Comparison of ENCODE assay signal across 8 cellular contexts in genomic region chr10:63133056-63133786, GRCh38. TPM values are rescaled to one million over a fixed set of nuclear protein-coding genes. Genes with fewer than 3 reads are reported as not detected.
DNase-seq lines count a peak whose midpoint lies in the region; ATAC-seq lines count a peak whose summit lies in the region.

NRBF2 (plus strand) TSS chr10:63133328; CDS start chr10:63133471, 143 bp downstream.

- peak; percentile 90 for DNase-seq in D341Med (ENCODE audit: low spot score)
- DNase-seq in NT2/D1 (ENCODE audit: low read depth, low spot score) = peak; percentile 94
- peak; percentile 93 for DNase-seq in activated CD8-positive, alpha-beta memory T cell treated with anti-CD3 and anti-CD28 coated beads, Interleukin-2, amount 50 U/mL, for 1 hour (ENCODE audit: extremely low read depth)
- DNase-seq in stimulated activated CD8-positive, alpha-beta memory T cell treated with anti-CD3 and anti-CD28 coated beads, Interleukin-15, amount 100 ng/mL, for 4 hours (ENCODE audit: low read depth in 2 of 2) = peak; percentile 92 to 94

- ATAC-seq in GM21390 (IDR thresholded peaks at IDR 0.05; ENCODE audit: unreplicated experiment) = peak; percentile 96

- H3K27ac ChIP-seq in HUES48 (ENCODE audit: low read depth, low read length) = peak within 1 kb of the TSS; percentile 93
- H3K27ac ChIP-seq in mesodermal cell (ENCODE audit: low read depth, low read length, severe bottlenecking) = peak within 1 kb of the TSS; percentile 87

- peaks cover 5% of the 10 kb centered on the region for H3K9me3 ChIP-seq in HUES48 (ENCODE audit: control insufficient read depth, insufficient read depth, low read length)
- peaks cover 9% of the 10 kb centered on the region for H3K9me3 ChIP-seq in NT2/D1 (ENCODE audit: insufficient read depth, low read length)
- peaks cover 13% of the 10 kb centered on the region for H3K9me3 ChIP-seq in mesodermal cell (ENCODE audit: control insufficient read depth, low read length)

- no peaks in the 10 kb centered on the region for H3K27me3 ChIP-seq in HUES48 (ENCODE audit: control insufficient read depth, insufficient read depth, low read length)
- H3K27me3 ChIP-seq in NT2/D1 (ENCODE audit: insufficient read depth, insufficient read length) = no peaks in the 10 kb centered on the region

- H3K4me1 ChIP-seq in HUES48 (ENCODE audit: control insufficient read depth, insufficient read depth, low read length) (peaks cover 13% of the 10 kb centered on the region), NT2/D1 (ENCODE audit: insufficient read depth, insufficient read length) (no peaks in the 10 kb centered on the region), mesodermal cell (ENCODE audit: control insufficient read depth, insufficient read depth, low read length, poor library complexity, severe bottlenecking) (peaks cover 7% of the 10 kb centered on the region)

- no peaks in the 10 kb centered on the region for H3K36me3 ChIP-seq in HUES48 (ENCODE audit: control insufficient read depth, insufficient read depth, low read length)
- H3K36me3 ChIP-seq in NT2/D1 (ENCODE audit: insufficient read depth, insufficient read length, low read length) = peaks cover 9% of the 10 kb centered on the region
- no peaks in the 10 kb centered on the region for H3K36me3 ChIP-seq in mesodermal cell (ENCODE audit: control insufficient read depth, insufficient read depth, low read length)

- H3K4me3 ChIP-seq in HUES48 (ENCODE audit: low read depth, low read length) (peak within 1 kb of the TSS; percentile 90), NT2/D1 (ENCODE audit: insufficient read length, low read depth) (peak within 1 kb of the TSS; percentile 78), mesodermal cell (ENCODE audit: extremely low read depth, insufficient read depth, low read length, poor library complexity, severe bottlenecking) (peak within 1 kb of the TSS; percentile 92)

- WGBS in mesodermal cell (ENCODE audit: insufficient coverage in 2 of 2), 2 experiments = 2 to 3% methylated on average over 42 to 44 of the region's 53 CpGs

- H3K9ac ChIP-seq in HUES48 (ENCODE audit: low read depth, low read length) = peak within 1 kb of the TSS; percentile 86
- peak within 1 kb of the TSS; percentile 81 for H3K9ac ChIP-seq in NT2/D1 (ENCODE audit: insufficient read length, low read depth)

- in situ Hi-C loops in endometrial microvascular endothelial cells (cut with HindIII; ENCODE audit: inconsistent ontology term, low pct_unique_long_range_greater_than_20kb, low sequenced_read_pairs) = no loop called here

RNA-seq across cellular contexts. Expression of gene NRBF2, which starts in this region (rescaled TPM):
- total RNA-seq in endometrial microvascular endothelial cells (ENCODE audit: inconsistent ontology term) = 16.0 TPM
- 34.9 TPM for polyA plus RNA-seq in mesodermal cell (2013, experiment 1 of 2)
- 36.3 TPM for polyA plus RNA-seq in mesodermal cell (2013, experiment 2 of 2)

Comparison
In these comparisons a context has a peak if more than half of its experiments do, and no peak if none do; other contexts are left out.
1. Peak in every context shown above with its lines: DNase-seq, ATAC-seq, H3K4me3 ChIP-seq and H3K27ac ChIP-seq.